10 cellular contexts compared by ENCODE assay signal in the genomic region with DNA sequence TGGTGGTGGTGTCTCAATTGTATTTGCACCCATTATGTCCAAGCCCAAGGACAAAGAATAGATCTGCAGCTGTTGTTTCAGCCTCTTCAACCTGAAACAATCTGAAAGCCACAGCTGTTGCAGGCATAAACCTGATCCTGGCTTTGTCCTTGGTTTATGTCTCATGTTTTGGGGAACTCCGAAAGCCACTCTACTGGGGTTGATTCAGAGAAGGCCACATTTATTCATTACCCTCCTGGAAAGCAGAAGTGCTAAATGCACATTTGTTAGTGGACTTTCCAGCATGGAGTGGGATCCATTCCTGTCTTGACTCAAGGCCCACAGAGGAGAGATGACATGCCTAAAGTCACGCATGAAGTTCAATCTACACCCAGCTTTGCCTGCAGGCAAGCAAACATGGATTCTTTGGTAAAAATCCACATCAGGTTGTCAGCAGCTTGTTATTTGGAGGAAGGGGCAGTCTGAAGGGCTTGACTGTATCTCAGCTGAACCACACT. TPM values are rescaled to one million over a fixed set of nuclear protein-coding genes. Genes with fewer than 3 reads are reported as not detected.
DNase-seq lines count a peak whose midpoint lies in the region; ATAC-seq, FAIRE-seq and TF ChIP-seq lines count a peak whose summit lies in the region.
"Had no signal": no experiment of that assay in that cellular context is flagged by ENCODE, and none has a peak within 500 bp of the region (broad histone marks: within the 10 kb centered on the region; RNA-seq: fewer than 3 reads in every experiment).

No MANE protein-coding gene starts in this region.

- FAIRE-seq in GM12891 (lab: Jason Lieb, UNC) = peak; percentile 41

- DNase-seq in GM12891 (ENCODE audit: insufficient read length, low spot score) (no peak), foreskin keratinocyte (no peak), NCI-H2029 treated with DMSO at 0.1 percent for 48 hours (lab: John Stamatoyannopoulos, UW) (no peak), nucleus accumbens (lab: John Stamatoyannopoulos, UW) (no peak), NCI-H1092 treated with DMSO at 0.1 percent for 48 hours (lab: John Stamatoyannopoulos, UW) (no peak), NOMO-1 treated with dmso at 0.1 percent for 144 hours (lab: John Stamatoyannopoulos, UW; ENCODE audit: unreplicated experiment) (no peak)
- DNase-seq: GF-D8 had no signal

- H3K4me1 ChIP-seq in foreskin keratinocyte = peaks cover 11% of the 10 kb centered on the region
- H3K4me1 ChIP-seq: tibial nerve had no signal

- H3K27ac ChIP-seq in foreskin keratinocyte = peak overlapping the region; percentile 23
- H3K27ac ChIP-seq: tibial nerve had no signal

- TF ChIP-seq CTCF in foreskin keratinocyte (conservative IDR thresholded peaks at IDR 0.05) = no peak

- ATAC-seq in GM19395 (IDR thresholded peaks at IDR 0.05; ENCODE audit: unreplicated experiment) (peak; percentile 65), HG03378 (IDR thresholded peaks at IDR 0.05; ENCODE audit: unreplicated experiment) (peak; percentile 39), foreskin keratinocyte (peak; percentile 17)

- TF ChIP-seq POLR2A in GM12891 (IDR thresholded peaks at IDR 0.05; ENCODE audit: low read depth, low read length) = no peak

- H3K27me3 ChIP-seq in foreskin keratinocyte = no peaks in the 10 kb centered on the region
- H3K27me3 ChIP-seq: tibial nerve had no signal

TF ChIP-seq in GM12891, 5 proteins besides CTCF, POLR2A, EP300 and RAD21:
- TF ChIP-seq POLR2AphosphoS5 (IDR thresholded peaks at IDR 0.05; ENCODE audit: low read depth, low read length) (no peak), POU2F2 (IDR thresholded peaks at IDR 0.05; ENCODE audit: low read depth, low read length) (no peak), SPI1 (IDR thresholded peaks at IDR 0.05; ENCODE audit: low read depth, low read length) (peak; percentile 99), PAX5 (IDR thresholded peaks at IDR 0.05; ENCODE audit: insufficient read depth, low read length, severe bottlenecking) (no peak), TAF1 (IDR thresholded peaks at IDR 0.05; ENCODE audit: low read depth, low read length) (no peak)
TF ChIP-seq in GM12891: peak in this region for 1.

RNA-seq across cellular contexts. Expression of gene ADAM19, which starts 36.0 kb away (rescaled TPM):
- 8.8 TPM for polyA plus RNA-seq in GM12891 (2012; ENCODE audit: low read depth, missing spikeins)
- 9.1 and 31.0 TPM in 2 replicates for total RNA-seq in foreskin keratinocyte
- 3.8 and 11.9 TPM in 2 replicates for polyA plus RNA-seq in foreskin keratinocyte

RNA-seq across cellular contexts. Expression of gene SOX30, which starts 40.6 kb away (rescaled TPM):
- polyA plus RNA-seq in GM12891 (2012; ENCODE audit: low read depth, missing spikeins) = not detected
- total RNA-seq in foreskin keratinocyte = 0.04 TPM in 1 of 2 replicates, not detected in the other
- 0.02 TPM in 1 of 2 replicates, not detected in the other for polyA plus RNA-seq in foreskin keratinocyte

RNA-seq across cellular contexts. Expression of gene C5orf52, which starts 59.7 kb away (rescaled TPM):
- not detected for polyA plus RNA-seq in GM12891 (2012; ENCODE audit: low read depth, missing spikeins)
- total RNA-seq in foreskin keratinocyte = not detected in 2 replicates
- not detected in 2 replicates for polyA plus RNA-seq in foreskin keratinocyte
- total RNA-seq: tibial nerve had no signal
